7 cellular contexts compared by ENCODE assay signal in the genomic region with DNA sequence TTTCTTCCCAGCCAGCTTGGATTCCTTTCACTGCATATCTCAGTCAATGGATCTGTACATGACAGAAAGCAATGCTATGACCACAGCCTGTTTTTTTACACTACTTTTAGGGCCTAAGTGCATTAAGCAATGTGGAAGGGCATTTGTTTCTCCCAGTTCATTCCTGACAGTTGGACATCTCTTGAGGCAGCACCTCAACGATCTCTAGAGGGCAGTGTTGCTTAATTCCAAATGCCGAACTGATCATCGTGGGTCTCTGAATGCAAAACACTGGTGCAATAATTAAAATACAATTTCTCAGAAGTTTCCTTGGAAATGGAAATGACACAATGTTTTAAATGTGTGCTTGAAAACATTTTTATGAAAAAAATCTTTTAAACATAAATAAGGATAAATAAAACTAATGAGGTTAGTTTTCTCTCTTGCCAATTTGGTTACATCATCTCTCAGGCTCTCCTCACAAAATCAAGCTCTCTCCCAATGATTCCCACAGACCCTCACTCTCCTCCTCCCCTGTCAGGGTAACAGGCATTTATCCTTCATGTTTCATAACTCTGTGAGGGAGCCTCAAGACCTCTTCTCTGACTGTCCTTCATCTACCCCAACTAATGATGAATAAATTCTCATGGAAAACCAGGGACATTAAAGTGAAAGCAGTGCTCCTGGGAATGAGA.
DNase-seq lines count a peak whose midpoint lies in the region; ATAC-seq, FAIRE-seq and TF ChIP-seq lines count a peak whose summit lies in the region.

No MANE protein-coding gene starts in this region.

- CTCF ChIA-PET in RWPE1 (lab: Yijun Ruan, JAX): interaction anchor here (0.5 to 1.5 kb wide), 6 partner anchors 14 to 1167 kb away, joined by 3 to 8 read pairs (median 4); no protein-coding TSS in a partner anchor

- H3K27ac ChIP-seq in RWPE1: no peak overlapping the region
- H3K27ac ChIP-seq in caudate nucleus (ENCODE audit: low read depth, low read length): no peak overlapping the region

- POLR2A ChIA-PET in RWPE1 (lab: Yijun Ruan, JAX; ENCODE audit: low non-redundant PET): no interaction called here

- peak; percentile 87 for TF ChIP-seq CTCF in RWPE1 (conservative IDR thresholded peaks at IDR 0.05; ENCODE audit: low read depth)

- peak; percentile 73 for ATAC-seq in GM21390 (IDR thresholded peaks at IDR 0.05; ENCODE audit: unreplicated experiment)

- FAIRE-seq in islet of Langerhans (lab: Jason Lieb, UNC): peak; percentile 97

- DNase-seq in GDM1 (lab: John Stamatoyannopoulos, UW) (peak; percentile 2), Kasumi-1 (lab: John Stamatoyannopoulos, UW) (peak; percentile 64 to 81), RWPE1 (ENCODE audit: low spot score) (peak; percentile 50), caudate nucleus (lab: John Stamatoyannopoulos, UW) (peak in 38 of 61 donors; percentile 0 to 64 (median 11))
- DNase-seq in stimulated activated CD4-positive, alpha-beta T cell treated with anti-CD3 and anti-CD28 coated beads, Interleukin-4, amount 100 ng/mL, for 24 hours: peak; percentile 45

Comparison
In these comparisons a context has a peak if more than half of its experiments do, and no peak if none do; other contexts are left out.
1. DNase-seq: peak in every context shown above with its lines; median percentile 72 in Kasumi-1; 50 in RWPE1; 45 in stimulated activated CD4-positive, alpha-beta T cell treated with anti-CD3 and anti-CD28 coated beads, Interleukin-4, amount 100 ng/mL, for 24 hours; 11 in caudate nucleus; 2 in GDM1.